In the genomic region with DNA sequence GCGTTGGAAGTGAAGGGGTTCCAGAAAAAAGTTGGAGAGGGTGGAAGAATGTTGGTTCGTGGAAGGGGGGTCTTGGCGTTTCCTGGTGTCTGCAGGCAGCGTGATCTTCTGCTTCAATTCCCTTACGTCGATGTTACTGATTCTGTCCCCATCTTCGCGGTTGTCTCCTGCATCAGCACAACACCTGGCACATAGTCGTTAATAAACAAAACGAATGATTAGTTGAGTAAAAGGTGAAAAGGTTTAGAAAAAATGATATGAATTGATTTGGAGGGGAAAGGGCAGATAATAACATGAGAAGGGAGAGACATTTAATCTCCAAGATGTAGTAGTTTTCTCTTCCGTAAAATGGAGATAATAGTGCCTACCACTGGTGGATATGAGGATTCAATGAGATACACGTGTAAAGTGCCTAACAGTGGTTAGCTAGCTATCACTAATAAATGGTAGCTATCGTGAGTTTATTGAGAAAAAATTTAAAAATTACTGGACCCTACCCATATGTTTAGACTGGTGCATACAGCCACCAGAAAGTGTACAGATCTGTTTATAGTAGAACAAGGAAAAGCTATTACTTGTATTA, we compare ENCODE assay signal across 8 cellular contexts. TPM values are rescaled to one million over a fixed set of nuclear protein-coding genes. Genes with fewer than 3 reads are reported as not detected.
DNase-seq lines count a peak whose midpoint lies in the region; ATAC-seq and TF ChIP-seq lines count a peak whose summit lies in the region.

No MANE protein-coding gene starts in this region.

- peak overlapping the region; percentile 41 for H3K14ac ChIP-seq in trophoblast cell (ENCODE audit: low read length)

- peak overlapping the region; percentile 8 for H3K18ac ChIP-seq in trophoblast cell (ENCODE audit: low read length)

- no peaks in the 10 kb centered on the region for H3K36me3 ChIP-seq in cardiac muscle cell
- H3K36me3 ChIP-seq in SU-DHL-6 (ENCODE audit: low read length) = peaks cover 11% of the 10 kb centered on the region; the same call in 1 of the 2 replicates
- peaks cover 0 to 10% (median 0%) of the 10 kb centered on the region in 3 donors for H3K36me3 ChIP-seq in esophagus squamous epithelium
- H3K36me3 ChIP-seq in trophoblast cell (ENCODE audit: control insufficient read depth in 1 of 2, insufficient read depth in 2 of 2, low read length in 2 of 2) = no peaks in the 10 kb centered on the region

- peak overlapping the region; percentile 11 for H3K4ac ChIP-seq in trophoblast cell (ENCODE audit: low read depth, low read length)

- H3K27me3 ChIP-seq in cardiac muscle cell = no peaks in the 10 kb centered on the region
- H3K27me3 ChIP-seq in SU-DHL-6 (ENCODE audit: low read length) = no peaks in the 10 kb centered on the region
- H3K27me3 ChIP-seq in esophagus squamous epithelium = no peaks in the 10 kb centered on the region
- H3K27me3 ChIP-seq in trophoblast cell (ENCODE audit: insufficient read depth, low read length) = no peaks in the 10 kb centered on the region

- H4K8ac ChIP-seq in trophoblast cell (ENCODE audit: low read depth, low read length) = peak overlapping the region; percentile 89

- 0% methylated on average over 13 of the region's 13 CpGs for WGBS in esophagus squamous epithelium, 2 donors
- 100% methylated on average over 1 of the region's 13 CpGs for WGBS in trophoblast cell (ENCODE audit: extremely low coverage, insufficient coverage, insufficient read length)

- peak overlapping the region; percentile 1 for H2BK5ac ChIP-seq in trophoblast cell (ENCODE audit: low read depth, low read length, poor library complexity)

- H3K9me3 ChIP-seq in cardiac muscle cell (ENCODE audit: low read depth) = no peaks in the 10 kb centered on the region
- H3K9me3 ChIP-seq in SU-DHL-6 (ENCODE audit: insufficient read depth, low read length) = no peaks in the 10 kb centered on the region
- H3K9me3 ChIP-seq in esophagus squamous epithelium = no peaks in the 10 kb centered on the region
- no peaks in the 10 kb centered on the region for H3K9me3 ChIP-seq in trophoblast cell (ENCODE audit: insufficient read depth, low read depth, low read length)

- H3F3A ChIP-seq in SU-DHL-6 (ENCODE audit: insufficient read depth) = no peaks in the 10 kb centered on the region

- peak overlapping the region; percentile 38 for H4K91ac ChIP-seq in trophoblast cell (ENCODE audit: low read depth, low read length)

- no peak overlapping the region for H2BK120ac ChIP-seq in trophoblast cell (ENCODE audit: insufficient read depth, low read length, poor library complexity)

- H3K27ac ChIP-seq in cardiac muscle cell (peak overlapping the region; percentile 94), SU-DHL-6 (ENCODE audit: low read depth, low read length) (peak overlapping the region; percentile 67), esophagus squamous epithelium (peak overlapping the region; percentile 88 to 97 (median 93)), trophoblast cell (ENCODE audit: low read depth, low read length) (peak overlapping the region; percentile 88)

- DNase-seq in cardiac muscle cell (ENCODE audit: low read depth in 1 of 2, low spot score in 1 of 2) (peak in 1 of 2 donors; percentile 32), Right ventricle myocardium inferior (ENCODE audit: missing footprints) (no peak), esophagus squamous epithelium (lab: John Stamatoyannopoulos, UW) (no peak), trophoblast cell (peak in 1 of 2 donors; percentile 26), T-helper 9 cell (no peak)

- ATAC-seq in Right ventricle myocardium inferior (no peak), HG03139 (IDR thresholded peaks at IDR 0.05; ENCODE audit: unreplicated experiment) (peak; percentile 10), HG02798 (IDR thresholded peaks at IDR 0.05; ENCODE audit: poor library complexity, unreplicated experiment) (no peak)

- no peak for TF ChIP-seq POLR2A in esophagus squamous epithelium (IDR thresholded peaks at IDR 0.05)

- H3K4me1 ChIP-seq in cardiac muscle cell (ENCODE audit: low read depth) (peaks cover 16% of the 10 kb centered on the region), esophagus squamous epithelium (peaks cover 24 to 76% (median 49%) of the 10 kb centered on the region in 3 donors), trophoblast cell (ENCODE audit: control insufficient read depth in 1 of 2, insufficient read depth in 2 of 2, low read length in 2 of 2) (peaks cover 0 to 2% of the 10 kb centered on the region in 2 experiments)

- H2BK12ac ChIP-seq in trophoblast cell (ENCODE audit: low read length) = no peak overlapping the region

- H3K4me3 ChIP-seq in cardiac muscle cell = peak overlapping the region; percentile 91
- peak overlapping the region; percentile 99 for H3K4me3 ChIP-seq in SU-DHL-6 (ENCODE audit: insufficient read depth, low read length, poor library complexity, severe bottlenecking)
- H3K4me3 ChIP-seq in esophagus squamous epithelium = peak overlapping the region; percentile 78 to 94 (median 82)
- peak overlapping the region; percentile 81 for H3K4me3 ChIP-seq in trophoblast cell (ENCODE audit: low read depth, low read length)

- H3K9ac ChIP-seq in SU-DHL-6 (ENCODE audit: low read length) (peak overlapping the region; percentile 95), trophoblast cell (ENCODE audit: low read length) (peak overlapping the region; percentile 87)

- peaks cover 3% of the 10 kb centered on the region; the same call in 1 of the 2 replicates for H4K20me1 ChIP-seq in SU-DHL-6 (ENCODE audit: low read depth, low read length)

- no peak overlapping the region for H2AK5ac ChIP-seq in trophoblast cell (ENCODE audit: low read length)

- H3K79me2 ChIP-seq in SU-DHL-6 (ENCODE audit: insufficient read depth, low read length) = peaks cover 95% of the 10 kb centered on the region
- H3K79me2 ChIP-seq in trophoblast cell (ENCODE audit: control insufficient read depth, insufficient read depth, low read length, poor library complexity) = peaks cover 14% of the 10 kb centered on the region

- peaks cover 11% of the 10 kb centered on the region for H3K79me1 ChIP-seq in trophoblast cell (ENCODE audit: low read length)

- H3K23ac ChIP-seq in trophoblast cell (ENCODE audit: low read length) = peak overlapping the region; percentile 11

- H3K4me2 ChIP-seq in SU-DHL-6 (ENCODE audit: low read depth, low read length, poor library complexity, severe bottlenecking) (peak overlapping the region; percentile 67), trophoblast cell (ENCODE audit: low read length) (peak overlapping the region; percentile 68)

- H3K9me2 ChIP-seq in SU-DHL-6 (replicated peaks; ENCODE audit: insufficient read depth, low read length) = no peaks in the 10 kb centered on the region

- peak overlapping the region; percentile 10 for H4K12ac ChIP-seq in trophoblast cell (ENCODE audit: low read depth, low read length)

- TF ChIP-seq CTCF in cardiac muscle cell (IDR thresholded peaks at IDR 0.05; ENCODE audit: low read depth, low read length) = peak; percentile 21
- peak; percentile 10 for TF ChIP-seq CTCF in SU-DHL-6 (IDR thresholded peaks at IDR 0.05; ENCODE audit: insufficient read depth, low read length, poor library complexity, severe bottlenecking)
- TF ChIP-seq CTCF in esophagus squamous epithelium (IDR thresholded peaks at IDR 0.05) = no peak

- intact Hi-C loops in Right ventricle myocardium inferior (cut with DNase I) = no loop called here
- intact Hi-C loops in esophagus squamous epithelium (cut with DNase I) = no loop called here

- H2AFZ ChIP-seq in SU-DHL-6 (ENCODE audit: low read depth, low read length, severe bottlenecking) (peak overlapping the region; percentile 86), trophoblast cell (ENCODE audit: insufficient read depth, low read length, poor library complexity) (peak overlapping the region; percentile 58)

RNA-seq across cellular contexts. Expression of a gene that starts 0.6 kb away (rescaled TPM):
- 43.9 and 65.2 TPM in 2 replicates for total RNA-seq in cardiac muscle cell
- 32.8 and 45.3 TPM in 2 replicates for polyA plus RNA-seq in cardiac muscle cell
- 61.4 TPM for total RNA-seq in Right ventricle myocardium inferior
- 10 to 100 TPM; 63.9 to 79.3 (median 72.2) TPM for total RNA-seq in esophagus squamous epithelium
- polyA plus RNA-seq in trophoblast cell (2013) = 55.7 and 57.5 TPM in 2 replicates

RNA-seq across cellular contexts. Expression of a gene that starts 0.9 kb away (rescaled TPM):
- 17.2 and 20.0 TPM in 2 replicates for total RNA-seq in cardiac muscle cell
- 40.4 and 41.8 TPM in 2 replicates for polyA plus RNA-seq in cardiac muscle cell
- 19.8 TPM for total RNA-seq in Right ventricle myocardium inferior
- 10 to 100 TPM; 14.8 to 26.7 (median 26.4) TPM for total RNA-seq in esophagus squamous epithelium
- 20.2 and 20.8 TPM in 2 replicates for polyA plus RNA-seq in trophoblast cell (2013)

Comparison
In these comparisons a context has a peak if more than half of its experiments do, and no peak if none do; other contexts are left out.
1. CTCF ChIP-seq: peak in cardiac muscle cell (single experiment) and SU-DHL-6 (single experiment); none in esophagus squamous epithelium (0 of 6).
2. Peak in every context shown above with its lines, with median percentiles within 50 percentile points of each other: H3K27ac ChIP-seq and H3K4me3 ChIP-seq.